2 cellular contexts compared by ENCODE assay signal in the genomic region with DNA sequence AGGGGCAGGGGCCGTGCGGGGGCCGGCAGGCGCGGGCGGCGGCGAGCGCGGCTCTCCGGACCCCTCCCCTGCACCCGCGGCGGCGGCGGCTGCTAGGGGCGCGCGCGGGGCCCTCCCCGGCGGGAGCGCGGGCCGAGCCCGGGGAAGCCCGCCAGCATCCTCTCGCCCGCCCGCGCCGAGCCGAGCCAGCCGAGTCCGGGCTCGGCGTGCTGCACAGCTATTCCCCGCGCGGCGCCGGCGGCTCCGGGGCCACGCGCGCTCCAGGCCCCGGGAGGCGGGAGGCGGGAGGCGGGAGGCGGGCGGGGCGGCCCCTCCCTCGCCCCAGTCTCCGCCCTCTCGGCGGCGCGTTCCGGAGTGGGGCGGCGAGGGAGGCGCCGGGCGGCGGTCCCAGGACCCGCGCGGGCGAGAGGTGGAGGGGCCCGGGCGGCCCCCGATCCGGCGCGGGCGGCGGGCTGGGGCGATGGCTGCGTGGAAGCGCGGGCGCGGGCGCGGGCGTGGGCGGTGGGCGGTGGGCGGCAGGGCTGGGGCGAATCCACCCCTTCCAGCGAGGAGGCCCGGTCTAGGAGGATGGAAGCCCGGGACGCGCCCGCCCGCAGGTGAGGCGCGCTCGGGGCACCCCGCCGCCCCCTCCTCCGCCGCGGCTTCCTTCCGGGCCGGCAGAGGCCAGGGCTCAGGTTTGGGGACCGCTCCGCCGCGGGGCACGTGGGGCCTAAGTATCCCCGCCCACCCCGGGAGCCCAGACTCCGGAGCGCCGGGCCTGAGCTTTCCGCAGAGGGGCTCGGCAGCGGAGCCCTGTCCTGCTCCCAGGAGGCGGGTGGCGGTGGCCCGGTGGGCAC.
TF ChIP-seq lines count a peak whose summit lies in the region.

Gene ADCY3, minus strand, starts transcription at position 261 of the 836 bp plus-strand sequence. CDS start 1,250 bp downstream, outside the sequence.

TF ChIP-seq in HEK293T, 16 proteins besides CTCF, POLR2A, EP300 and RAD21 (continued from another document):
- TF ChIP-seq FOXM1 (IDR thresholded peaks at IDR 0.05; ENCODE audit: borderline replicate concordance) (no peak), LEF1 (IDR thresholded peaks at IDR 0.05; ENCODE audit: borderline replicate concordance) (no peak), NFRKB (IDR thresholded peaks at IDR 0.05) (no peak), BHLHE40 (IDR thresholded peaks at IDR 0.05; ENCODE audit: borderline replicate concordance) (no peak)

TF ChIP-seq in H1, 55 proteins besides CTCF, POLR2A, EP300 and RAD21 (continued from another document):
- no peak for TF ChIP-seq RXRA (IDR thresholded peaks at IDR 0.05; ENCODE audit: insufficient read depth, low read depth, low read length)
- TF ChIP-seq CTBP2 (IDR thresholded peaks at IDR 0.05; ENCODE audit: borderline replicate concordance, insufficient read depth, insufficient read length, low read length), result no peak
- TF ChIP-seq ASH2L (IDR thresholded peaks at IDR 0.05; ENCODE audit: low read length), result peak; percentile 56
- no peak for TF ChIP-seq BACH1 (IDR thresholded peaks at IDR 0.05; ENCODE audit: low read length)
- TF ChIP-seq SUZ12 (IDR thresholded peaks at IDR 0.05; ENCODE audit: low read length), result 0 out of 2 replicates have a peak, but pooled peaks have one; percentile 12
- no peak for TF ChIP-seq HDAC6 (IDR thresholded peaks at IDR 0.05; ENCODE audit: low read depth, low read length)
- 0 out of 4 replicates have a peak, but pooled peaks of 1 of the 2 experiments have one; percentile 55 for TF ChIP-seq SIN3A (conservative IDR thresholded peaks at IDR 0.05 in 1 of 2, IDR thresholded peaks at IDR 0.05 in 1 of 2; ENCODE audit: low read depth in 1 of 2, low read length in 2 of 2)
- TF ChIP-seq E2F6 (IDR thresholded peaks at IDR 0.05), result peak; percentile 57
- no peak for TF ChIP-seq BRCA1 (IDR thresholded peaks at IDR 0.05; ENCODE audit: low read depth, low read length)
- TF ChIP-seq SP4 (IDR thresholded peaks at IDR 0.05; ENCODE audit: low read length), result no peak
- no peak for TF ChIP-seq KDM5A (IDR thresholded peaks at IDR 0.05; ENCODE audit: low read length)
- TF ChIP-seq EGR1 (IDR thresholded peaks at IDR 0.05; ENCODE audit: borderline replicate concordance, low read depth, low read length), result no peak
- no peak for TF ChIP-seq GTF2F1 (IDR thresholded peaks at IDR 0.05; ENCODE audit: borderline replicate concordance, low read depth, low read length)
- TF ChIP-seq SP2 (IDR thresholded peaks at IDR 0.05; ENCODE audit: low read length), result no peak
- no peak for TF ChIP-seq NANOG (IDR thresholded peaks at IDR 0.05; ENCODE audit: insufficient read depth, low read depth, low read length, poor library complexity, severe bottlenecking)
- no peak for TF ChIP-seq SAP30 (IDR thresholded peaks at IDR 0.05; ENCODE audit: insufficient read depth, insufficient replicate concordance, low read length)
- no peak for TF ChIP-seq RNF2 (IDR thresholded peaks at IDR 0.05; ENCODE audit: borderline replicate concordance, low read depth, low read length, missing control alignments, poor library complexity, severe bottlenecking)
- no peak for TF ChIP-seq FOSL1 (IDR thresholded peaks at IDR 0.05; ENCODE audit: insufficient read depth, low read depth, low read length)
- TF ChIP-seq CBX8 (IDR thresholded peaks at IDR 0.05; ENCODE audit: borderline replicate concordance, low read depth, low read length), result no peak
- no peak for TF ChIP-seq JUND (IDR thresholded peaks at IDR 0.05; ENCODE audit: low read length)
- TF ChIP-seq CHD1 (IDR thresholded peaks at IDR 0.05; ENCODE audit: low read depth, low read length), result no peak
- TF ChIP-seq NRF1 (IDR thresholded peaks at IDR 0.05; ENCODE audit: low read depth, low read length), result no peak
- no peak for TF ChIP-seq TBP (IDR thresholded peaks at IDR 0.05; ENCODE audit: low read depth, low read length)
- no peak for TF ChIP-seq POLR2AphosphoS5 (IDR thresholded peaks at IDR 0.05; ENCODE audit: low read depth, low read length)
- no peak for TF ChIP-seq CREB1 (IDR thresholded peaks at IDR 0.05)
- 0 out of 2 replicates have a peak, but pooled peaks have one; percentile 17 for TF ChIP-seq TAF1 (IDR thresholded peaks at IDR 0.05; ENCODE audit: low read depth, low read length)
- no peak for TF ChIP-seq YY1 (IDR thresholded peaks at IDR 0.05; ENCODE audit: low read depth, low read length)
- peak; percentile 74 for TF ChIP-seq KDM4A (IDR thresholded peaks at IDR 0.05; ENCODE audit: low read depth, low read length, severe bottlenecking)
- no peak for TF ChIP-seq RFX5 (IDR thresholded peaks at IDR 0.05; ENCODE audit: borderline replicate concordance, low read depth, low read length)
- peak; percentile 54; the same call in 1 of the 2 replicates for TF ChIP-seq USF2 (IDR thresholded peaks at IDR 0.05; ENCODE audit: low read length)
- no peak for TF ChIP-seq GABPA (IDR thresholded peaks at IDR 0.05; ENCODE audit: borderline replicate concordance, insufficient read depth, low read length)
- no peak for TF ChIP-seq SIX5 (IDR thresholded peaks at IDR 0.05; ENCODE audit: low read depth, low read length)
- TF ChIP-seq RBBP5 (IDR thresholded peaks at IDR 0.05; ENCODE audit: borderline replicate concordance, low read depth, low read length), result 0 out of 2 replicates have a peak, but pooled peaks have one; percentile 33
- TF ChIP-seq PHF8 (conservative IDR thresholded peaks at IDR 0.05; ENCODE audit: low read depth, low read length), result peak; percentile 34; the same call in 1 of the 2 replicates
- no peak for TF ChIP-seq SIRT6 (IDR thresholded peaks at IDR 0.05; ENCODE audit: low read length)
- no peak for TF ChIP-seq HDAC2 (IDR thresholded peaks at IDR 0.05; ENCODE audit: borderline replicate concordance in 1 of 2, low read depth in 2 of 2, low read length in 2 of 2)
- TF ChIP-seq JUN (IDR thresholded peaks at IDR 0.05; ENCODE audit: low read depth, low read length), result no peak
- no peak for TF ChIP-seq CBX5 (IDR thresholded peaks at IDR 0.05; ENCODE audit: low read depth, low read length)
- no peak for TF ChIP-seq BCL11A (IDR thresholded peaks at IDR 0.05; ENCODE audit: low read depth in 2 of 2, low read length in 2 of 2)
- TF ChIP-seq ATF3 (IDR thresholded peaks at IDR 0.05; ENCODE audit: insufficient read depth, low read depth, low read length), result no peak
- TF ChIP-seq CHD7 (IDR thresholded peaks at IDR 0.05; ENCODE audit: insufficient replicate concordance, low read length), result no peak
- no peak for TF ChIP-seq SP1 (IDR thresholded peaks at IDR 0.05; ENCODE audit: low read depth, low read length)
- TF ChIP-seq CHD2 (IDR thresholded peaks at IDR 0.05; ENCODE audit: low read length), result no peak
- TF ChIP-seq ZNF274 (IDR thresholded peaks at IDR 0.05; ENCODE audit: borderline replicate concordance, extremely low read depth, low read length), result no peak
